8 cellular contexts compared by ENCODE assay signal in the genomic region with DNA sequence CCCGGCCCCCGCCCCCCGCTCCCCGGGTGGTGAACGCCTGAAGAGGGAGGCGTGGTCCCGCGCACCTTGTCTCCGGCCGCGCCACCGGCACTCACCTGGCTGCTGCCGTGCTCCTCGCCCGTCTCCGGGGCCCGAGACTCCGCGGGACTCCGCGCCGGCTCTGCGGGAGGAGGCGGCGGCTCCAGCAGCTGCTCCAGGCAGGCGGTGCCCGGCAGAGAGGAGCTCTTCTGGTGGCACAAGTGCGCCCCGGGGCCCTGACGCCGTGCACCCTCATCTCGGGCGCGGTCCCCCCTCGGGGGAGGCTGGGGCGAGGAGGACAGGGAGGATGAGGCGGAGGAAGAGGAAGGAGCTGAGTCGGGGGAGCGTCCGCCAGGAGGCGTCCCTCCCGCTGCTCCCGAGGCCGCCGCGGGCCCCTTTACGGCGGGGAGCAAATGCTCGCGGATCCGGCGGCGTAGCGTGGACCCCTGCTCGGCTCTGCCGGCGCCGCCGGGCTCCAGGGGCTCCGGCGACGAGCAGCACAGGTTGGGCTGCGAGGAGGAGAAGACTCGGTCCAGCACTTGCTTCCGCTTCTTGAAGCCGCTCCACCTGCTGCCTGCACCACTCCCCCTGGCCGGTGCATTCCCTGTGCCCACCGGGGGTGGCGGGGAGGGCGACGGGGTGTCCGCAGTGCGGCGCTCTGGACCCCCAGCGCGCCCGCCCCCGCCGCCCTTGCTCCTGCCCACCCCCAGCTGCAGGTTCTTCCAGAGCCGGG. TPM values are rescaled to one million over a fixed set of nuclear protein-coding genes. Genes with fewer than 3 reads are reported as not detected.
DNase-seq lines count a peak whose midpoint lies in the region; ATAC-seq lines count a peak whose summit lies in the region.

No MANE protein-coding gene starts in this region.

- WGBS in right cardiac atrium = under 1% methylated on average over 80 of the region's 80 CpGs

- H3K9me3 Mint-ChIP-seq in activated T-cell treated with anti-CD3 and anti-CD28 coated beads, Interleukin-2, amount 50 U/mL, for 72 hours = no peaks in the 10 kb centered on the region

- ATAC-seq in HG02610 (IDR thresholded peaks at IDR 0.05; ENCODE audit: unreplicated experiment) (peak; percentile 47), right cardiac atrium (peak; percentile 60 to 64), HG03378 (IDR thresholded peaks at IDR 0.05; ENCODE audit: unreplicated experiment) (no peak)
- peak; percentile 71 to 72 for ATAC-seq in activated T-cell treated with anti-CD3 and anti-CD28 coated beads, Interleukin-2, amount 50 U/mL, for 72 hours (replicated peaks in 1 of 2)

- H3K27me3 Mint-ChIP-seq in activated T-cell treated with anti-CD3 and anti-CD28 coated beads, Interleukin-2, amount 50 U/mL, for 72 hours (ENCODE audit: low read depth) = peaks cover 67% of the 10 kb centered on the region

- peaks cover 0 to 1% of the 10 kb centered on the region in 2 donors for H3K36me3 Mint-ChIP-seq in activated T-cell treated with anti-CD3 and anti-CD28 coated beads, Interleukin-2, amount 50 U/mL, for 72 hours (ENCODE audit: insufficient read depth in 2 of 2)

- H3K36me3 ChIP-seq in ES-I3 (ENCODE audit: insufficient read depth, low read length) (no peaks in the 10 kb centered on the region), rectal smooth muscle tissue (ENCODE audit: control insufficient read depth, insufficient read depth, low read length) (no peaks in the 10 kb centered on the region)

- peak overlapping the region; percentile 61 for H3K4me3 ChIP-seq in right cardiac atrium (ENCODE audit: low read length)
- H3K4me3 ChIP-seq in rectal smooth muscle tissue (ENCODE audit: low read length) = peak overlapping the region; percentile 58

- peak overlapping the region; percentile 64; the same call in 1 of the 2 replicates for H3K9ac ChIP-seq in ES-I3 (ENCODE audit: low read depth, low read length)
- no peak overlapping the region for H3K9ac ChIP-seq in rectal smooth muscle tissue (ENCODE audit: low read length)

- intact Hi-C loops in right cardiac atrium (cut with DNase I) = no loop called here

- H3K27ac Mint-ChIP-seq in activated T-cell treated with anti-CD3 and anti-CD28 coated beads, Interleukin-2, amount 50 U/mL, for 72 hours = no peak overlapping the region

- peak overlapping the region; percentile 71 to 79 for H3K4me3 Mint-ChIP-seq in activated T-cell treated with anti-CD3 and anti-CD28 coated beads, Interleukin-2, amount 50 U/mL, for 72 hours

- no peaks in the 10 kb centered on the region for H3K27me3 ChIP-seq in right cardiac atrium (ENCODE audit: control insufficient read depth, insufficient read depth)
- peaks cover 10% of the 10 kb centered on the region for H3K27me3 ChIP-seq in rectal smooth muscle tissue (ENCODE audit: control insufficient read depth, insufficient read depth, low read length)

- H3K27ac ChIP-seq in right cardiac atrium (ENCODE audit: low read length) (no peak overlapping the region), rectal smooth muscle tissue (ENCODE audit: low read depth, low read length) (no peak overlapping the region)

- no peaks in the 10 kb centered on the region for H3K9me3 ChIP-seq in ES-I3 (ENCODE audit: control insufficient read depth, insufficient read depth, low read length)
- H3K9me3 ChIP-seq in right cardiac atrium (ENCODE audit: control insufficient read depth, low read length) = no peaks in the 10 kb centered on the region

- H3K4me1 ChIP-seq in ES-I3 (ENCODE audit: insufficient read depth, low read length) (peaks cover 13% of the 10 kb centered on the region), right cardiac atrium (ENCODE audit: control insufficient read depth, insufficient read depth, low read length) (no peaks in the 10 kb centered on the region), rectal smooth muscle tissue (ENCODE audit: control insufficient read depth, insufficient read depth, low read length) (no peaks in the 10 kb centered on the region)

- peaks cover 12% of the 10 kb centered on the region for H3K4me1 Mint-ChIP-seq in activated T-cell treated with anti-CD3 and anti-CD28 coated beads, Interleukin-2, amount 50 U/mL, for 72 hours (ENCODE audit: low read depth)

- DNase-seq in 8988T (peak; percentile 53), NCI-H1694 treated with DMSO at 0.1 percent for 48 hours (lab: John Stamatoyannopoulos, UW) (peak; percentile 27), right cardiac atrium (peak; percentile 15 to 67 (median 55))
- peak; percentile 35 to 39 for DNase-seq in activated T-cell treated with anti-CD3 and anti-CD28 coated beads, Interleukin-2, amount 50 U/mL, for 72 hours

RNA-seq across cellular contexts. Expression of gene MCTP1, which starts 1.0 kb away (rescaled TPM):
- total RNA-seq in activated T-cell treated with anti-CD3 and anti-CD28 coated beads, Interleukin-2, amount 50 U/mL, for 72 hours = 1 to 10 TPM in 1 of 2 donors, under 1 TPM in 1; 0.28 to 1.2 TPM
- 1 to 10 TPM; 4.1 to 5.7 (median 4.9) TPM for total RNA-seq in right cardiac atrium
- 0.84 TPM for polyA plus RNA-seq in right cardiac atrium
